In genomic region chr10:95880704-95881103, GRCh38 we compare ENCODE assay signal across 19 cellular contexts. TPM values are rescaled to one million over a fixed set of nuclear protein-coding genes. Genes with fewer than 3 reads are reported as not detected.
DNase-seq lines count a peak whose midpoint lies in the region; ATAC-seq, FAIRE-seq and TF ChIP-seq lines count a peak whose summit lies in the region.
"Had no signal": no experiment of that assay in that cellular context is flagged by ENCODE, and none has a peak within 500 bp of the region (broad histone marks: within the 10 kb centered on the region; RNA-seq: fewer than 3 reads in every experiment).

No MANE protein-coding gene starts in this region.

- peak overlapping the region; percentile 10 to 41 for H3K27ac ChIP-seq in breast epithelium
- no peak overlapping the region for H3K27ac ChIP-seq in mammary epithelial cell (ENCODE audit: insufficient read depth, low read depth, low read length)
- peak overlapping the region; percentile 13; the same call in 1 of the 2 replicates for H3K27ac ChIP-seq in GM12878 (ENCODE audit: control insufficient read depth, insufficient read depth)
- peak overlapping the region in 1 of 59 donors; percentile 44 for H3K27ac ChIP-seq in dorsolateral prefrontal cortex
- H3K27ac ChIP-seq: left ventricle myocardium inferior had no signal

- WGBS in mammary epithelial cell (ENCODE audit: low coverage, missing lambda C conversion rate) = 90% methylated on average over 2 of the region's 2 CpGs
- WGBS in GM12878 (ENCODE audit: insufficient coverage, insufficient replicate concordance, low lambda C conversion rate, missing lambda C conversion rate) = 3% methylated on average over 2 of the region's 2 CpGs

- H3K36me3 Mint-ChIP-seq in activated T-cell treated with anti-CD3 and anti-CD28 coated beads, Interleukin-2, amount 50 U/mL, for 24 hours (ENCODE audit: low read depth) = peaks cover 47% of the 10 kb centered on the region
- H3K36me3 Mint-ChIP-seq: natural killer cell had no signal

- H4K20me1 ChIP-seq in mammary epithelial cell (ENCODE audit: insufficient read depth, low read length) = no peaks in the 10 kb centered on the region
- H4K20me1 ChIP-seq in GM12878 (ENCODE audit: control insufficient read depth, insufficient read depth) = no peaks in the 10 kb centered on the region

- no peak for TF ChIP-seq EP300 in GM12878 (IDR thresholded peaks at IDR 0.05; ENCODE audit: borderline replicate concordance in 1 of 2, control insufficient read depth in 1 of 2, low read depth in 2 of 2, low read length in 2 of 2)

- no peak overlapping the region for H3K27ac Mint-ChIP-seq in activated T-cell treated with anti-CD3 and anti-CD28 coated beads, Interleukin-2, amount 50 U/mL, for 24 hours
- H3K27ac Mint-ChIP-seq: brain, natural killer cell, type B pancreatic cell had no signal

- H3K9ac ChIP-seq in mammary epithelial cell (ENCODE audit: insufficient read depth, low read length) = no peak overlapping the region
- H3K9ac ChIP-seq in GM12878 (ENCODE audit: control insufficient read depth, insufficient read depth, low read length) = no peak overlapping the region

- H3K9me3 ChIP-seq in breast epithelium = no peaks in the 10 kb centered on the region
- no peaks in the 10 kb centered on the region for H3K9me3 ChIP-seq in mammary epithelial cell (replicated peaks; ENCODE audit: insufficient read depth, low read length)
- no peaks in the 10 kb centered on the region for H3K9me3 ChIP-seq in GM12878 (replicated peaks; ENCODE audit: control insufficient read depth, insufficient read depth, low read length)
- H3K9me3 ChIP-seq: left ventricle myocardium inferior, right atrium auricular region had no signal

- H2AFZ ChIP-seq in mammary epithelial cell (ENCODE audit: low read depth, low read length) (no peak overlapping the region), GM12878 (ENCODE audit: control insufficient read depth, low read depth, low read length) (no peak overlapping the region)

- BruUV-seq in mammary epithelial cell (replicated peaks; lab: Mats Ljungman, UMichigan) = no TSS peak
- no TSS peak for BruUV-seq in GM12878 (replicated peaks; lab: Mats Ljungman, UMichigan)

- H3K4me2 ChIP-seq in mammary epithelial cell (ENCODE audit: insufficient read depth, low read depth, low read length) (no peak overlapping the region), GM12878 (ENCODE audit: control insufficient read depth, insufficient read depth) (no peak overlapping the region; the same call in 1 of the 2 replicates)

- TF ChIP-seq CTCF in breast epithelium (IDR thresholded peaks at IDR 0.05) = no peak
- no peak for TF ChIP-seq CTCF in mammary epithelial cell (conservative IDR thresholded peaks at IDR 0.05 in 1 of 2, IDR thresholded peaks at IDR 0.05 in 1 of 2; ENCODE audit: extremely low read depth in 1 of 2, insufficient read depth in 1 of 2, low read depth in 1 of 2, low read length in 2 of 2)
- TF ChIP-seq CTCF in GM12878 (IDR thresholded peaks at IDR 0.05 in 2 of 3, conservative IDR thresholded peaks at IDR 0.05 in 1 of 3; ENCODE audit: control insufficient read depth in 2 of 3, extremely low read depth in 1 of 3, insufficient read depth in 1 of 3, low read depth in 3 of 3, low read length in 3 of 3) = no peak
- no peak for TF ChIP-seq CTCF in dorsolateral prefrontal cortex (IDR thresholded peaks at IDR 0.05 in 54 of 56, conservative IDR thresholded peaks at IDR 0.05 in 2 of 56; ENCODE audit: low read depth in 1 of 56, partially characterized antibody in 56 of 56)

- TF ChIP-seq POLR2A in breast epithelium (IDR thresholded peaks at IDR 0.05) (no peak), GM12878 (IDR thresholded peaks at IDR 0.05; ENCODE audit: low read depth, low read length) (no peak)

- TF ChIP-seq RAD21 in GM12878 (IDR thresholded peaks at IDR 0.05; ENCODE audit: insufficient read depth, low read depth, low read length) = no peak

- RAD21 ChIA-PET in GM12878 (lab: Charles Lee; ENCODE audit: unreplicated experiment) = interaction anchor here (1.2 kb wide), 1 partner anchor 187 kb away, joined by 3 read pairs; the partner anchor contains the start of gene TCTN3

- H3K27me3 ChIP-seq in breast epithelium = no peaks in the 10 kb centered on the region
- no peaks in the 10 kb centered on the region for H3K27me3 ChIP-seq in mammary epithelial cell (ENCODE audit: insufficient read depth, low read length)
- H3K27me3 ChIP-seq in GM12878 (replicated peaks in 1 of 2; ENCODE audit: control insufficient read depth in 2 of 2, insufficient read depth in 2 of 2, low read length in 1 of 2) = no peaks in the 10 kb centered on the region
- H3K27me3 ChIP-seq in dorsolateral prefrontal cortex = no peaks in the 10 kb centered on the region
- H3K27me3 ChIP-seq: right atrium auricular region had no signal

- no peak overlapping the region for H3K4me3 ChIP-seq in breast epithelium
- H3K4me3 ChIP-seq in mammary epithelial cell (replicated peaks in 1 of 3; ENCODE audit: insufficient read depth in 1 of 3, low read depth in 2 of 3, low read length in 3 of 3) = no peak overlapping the region
- H3K4me3 ChIP-seq in GM12878 = no peak overlapping the region
- H3K4me3 ChIP-seq in dorsolateral prefrontal cortex = no peak overlapping the region
- H3K4me3 ChIP-seq: left ventricle myocardium inferior, right atrium auricular region had no signal

- no peaks in the 10 kb centered on the region for H3K36me3 ChIP-seq in breast epithelium
- H3K36me3 ChIP-seq in mammary epithelial cell (ENCODE audit: insufficient read depth, low read length) = peaks cover 2% of the 10 kb centered on the region
- peaks cover 0 to 2% of the 10 kb centered on the region in 2 experiments; a peak in 1 of 4 replicates for H3K36me3 ChIP-seq in GM12878 (ENCODE audit: control insufficient read depth in 2 of 2, insufficient read depth in 2 of 2, low read length in 1 of 2)
- H3K36me3 ChIP-seq: right atrium auricular region had no signal

- H3K4me3 Mint-ChIP-seq in activated T-cell treated with anti-CD3 and anti-CD28 coated beads, Interleukin-2, amount 50 U/mL, for 24 hours = no peak overlapping the region
- H3K4me3 Mint-ChIP-seq: brain, natural killer cell, type B pancreatic cell had no signal

- peak; percentile 42 for ATAC-seq in HG02884 (IDR thresholded peaks at IDR 0.05; ENCODE audit: unreplicated experiment)
- peak; percentile 81 for ATAC-seq in GM12878
- ATAC-seq in Right ventricle myocardium superior (ENCODE audit: poor library complexity) = no peak
- ATAC-seq: natural killer cell had no signal

- H3K4me1 Mint-ChIP-seq in activated T-cell treated with anti-CD3 and anti-CD28 coated beads, Interleukin-2, amount 50 U/mL, for 24 hours (ENCODE audit: low read depth) = no peaks in the 10 kb centered on the region
- H3K4me1 Mint-ChIP-seq: brain, natural killer cell had no signal

- CTCF ChIA-PET in mammary epithelial cell (lab: Charles Lee; ENCODE audit: low non-redundant PET) (no interaction called here), GM12878 (lab: Yijun Ruan, JAX) (interaction anchor here (1.9 kb wide), 1 partner anchor 186 kb away, joined by 9 read pairs; the partner anchor contains the start of gene TCTN3)

- DNase-seq in breast epithelium (ENCODE audit: low spot score in 2 of 2) (no peak), mammary epithelial cell (no peak), GM12878 (ENCODE audit: low read depth, low spot score) (peak; percentile 42), Right ventricle myocardium superior (no peak), dorsolateral prefrontal cortex (no peak), retina (no peak)
- no peak for DNase-seq in activated T-cell treated with anti-CD3 and anti-CD28 coated beads, Interleukin-2, amount 50 U/mL, for 24 hours
- DNase-seq: activated naive CD4-positive, alpha-beta T cell; effector CD8-positive, alpha-beta T cell; left ventricle myocardium inferior; natural killer cell; NCI-H2081; NCI-H526; SW 1271 had no signal

- POLR2A ChIA-PET in GM12878 (lab: Charles Lee) = interaction anchor here (0.8 to 1.0 kb wide), 2 partner anchors 9 to 187 kb away, joined by 3 read pairs; partner anchors contain the start of gene TCTN3

- H3K27me3 Mint-ChIP-seq in activated T-cell treated with anti-CD3 and anti-CD28 coated beads, Interleukin-2, amount 50 U/mL, for 24 hours = no peaks in the 10 kb centered on the region
- H3K27me3 Mint-ChIP-seq: brain, type B pancreatic cell had no signal

- intact Hi-C loops in breast epithelium (cut with DNase I; ENCODE audit: low total_unique reads) = no loop called here
- intact Hi-C loops in mammary epithelial cell (cut with micrococcal nuclease) = no loop called here
- intact Hi-C loops in GM12878 (cut with micrococcal nuclease; ENCODE audit: unreplicated experiment) = no loop called here
- intact Hi-C loops in Right ventricle myocardium superior (cut with DNase I) = no loop called here
- intact Hi-C loops in dorsolateral prefrontal cortex (cut with DNase I) = no loop called here

- SMC1A ChIA-PET in GM12878 (lab: Charles Lee; ENCODE audit: uncharacterized antibody, unreplicated experiment) = interaction anchor here (0.6 to 1.2 kb wide), 2 partner anchors 9 to 43 kb away, joined by 3 to 4 read pairs; no protein-coding TSS in a partner anchor

- dilution Hi-C loops in mammary epithelial cell (cut with HindIII; ENCODE audit: low sequenced_read_pairs) = no loop called here

- H3K79me2 ChIP-seq in mammary epithelial cell (ENCODE audit: insufficient read depth, low read length) = no peaks in the 10 kb centered on the region
- H3K79me2 ChIP-seq in GM12878 (ENCODE audit: control insufficient read depth, insufficient read depth, low read length) = no peaks in the 10 kb centered on the region

- H3K4me1 ChIP-seq in breast epithelium (no peaks in the 10 kb centered on the region), mammary epithelial cell (ENCODE audit: insufficient read depth, low read length) (no peaks in the 10 kb centered on the region), GM12878 (ENCODE audit: control insufficient read depth, insufficient read depth, low read length) (peaks cover 16% of the 10 kb centered on the region; the same call in 1 of the 2 replicates)
- H3K4me1 ChIP-seq: right atrium auricular region had no signal

- no peak for FAIRE-seq in GM12878 (lab: Jason Lieb, UNC)

- in situ Hi-C loops in mammary epithelial cell (cut with MboI; ENCODE audit: low sequenced_read_pairs in 2 of 2) = no loop called here
- in situ Hi-C loops in GM12878 (cut with MboI) = no loop called here

- H3K9me3 Mint-ChIP-seq in activated T-cell treated with anti-CD3 and anti-CD28 coated beads, Interleukin-2, amount 50 U/mL, for 24 hours = no peaks in the 10 kb centered on the region
- H3K9me3 Mint-ChIP-seq: natural killer cell, type B pancreatic cell had no signal

RNA-seq across cellular contexts. Expression of gene CC2D2B, which starts 27.1 kb away (rescaled TPM):
- total RNA-seq in breast epithelium (1 to 10 TPM in 2 of 3 donors, under 1 TPM in 1; 0.96 to 2.9 (median 2.0) TPM), mammary epithelial cell (under 1 TPM in 1 of 2 donors, not detected in 1; 0.33 TPM), GM12878 (2014; rRNA removed) (1.3 and 1.9 TPM in 2 replicates), GM12878 (2014; rRNA removed; fragmentation: Illumina TruSeq; extraction: Trizol) (1.5 TPM in 2 replicates), GM12878 (2021) (0.72 and 0.80 TPM in 2 replicates), Right ventricle myocardium superior (0.13 TPM), dorsolateral prefrontal cortex (10 to 100 TPM in 1 of 120 experiments, 1 to 10 TPM in 119; 1.1 to 10.2 (median 4.1) TPM)
- polyA plus RNA-seq in mammary epithelial cell (0.08 TPM), GM12878 (2011; rRNA removed) (2.8 and 5.5 TPM in 2 replicates), GM12878 (2014; fragmentation: Illumina TruSeq; extraction: Trizol) (0.74 and 0.78 TPM in 2 replicates), GM12878 (2014; fragmentation: Nextera tagmentation; extraction: Ambion mirVana) (under 1 TPM; 0.42 to 0.58 TPM), GM12878 (2014; rRNA removed) (0.32 and 1.4 TPM in 2 replicates), GM12878 (2016; fragmentation: Nextera tagmentation; extraction: Ambion mirVana) (under 1 TPM; 0.54 to 0.79 TPM)
- not detected for polyA minus RNA-seq in mammary epithelial cell
- total RNA-seq in GM12878 (2013; cell fraction: nucleolus; rRNA removed) = 68.4 and 68.6 TPM in 2 replicates
- 0.16 TPM for polyA plus RNA-seq in GM12878 (2011; ENCODE audit: low read depth)
- polyA plus RNA-seq in GM12878 (2011; cell fraction: cytosol; rRNA removed) = 0.54 and 0.60 TPM in 2 replicates
- polyA plus RNA-seq in GM12878 (2011; cell fraction: nucleus; rRNA removed) = 4.7 and 6.6 TPM in 2 replicates
- polyA plus RNA-seq in GM12878 (2012) = 0.58 and 1.2 TPM in 2 replicates
- 2.2 and 2.9 TPM in 2 replicates for polyA minus RNA-seq in GM12878 (2011; rRNA and poly(A)+ RNA removed)
- 0.52 and 0.80 TPM in 2 replicates for polyA minus RNA-seq in GM12878 (2011; cell fraction: cytosol; rRNA and poly(A)+ RNA removed)
- 7.5 and 8.0 TPM in 2 replicates for polyA minus RNA-seq in GM12878 (2011; cell fraction: nucleus; rRNA and poly(A)+ RNA removed)
- total RNA-seq: RPMI7951 had no signal
